17 cellular contexts compared by ENCODE assay signal in the genomic region with DNA sequence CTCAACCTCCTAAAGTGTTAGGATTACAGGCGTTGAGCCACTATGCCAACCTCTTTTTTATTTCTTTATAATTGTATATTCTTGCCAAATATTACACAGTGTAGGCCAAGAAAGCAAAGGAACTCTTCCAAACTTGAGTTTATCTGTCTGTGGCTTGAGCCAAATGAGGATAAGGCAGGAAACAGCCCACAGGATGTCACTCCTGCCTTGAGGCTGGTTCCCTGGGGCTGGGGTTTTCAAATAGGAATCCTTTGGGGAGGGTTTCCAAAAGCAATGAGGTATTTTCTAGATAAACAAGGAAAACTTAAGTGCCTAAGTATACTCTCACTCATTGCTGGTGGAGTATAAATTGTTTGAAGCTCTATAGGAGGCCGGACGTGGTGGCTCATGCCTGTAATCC.
"Had no signal": no experiment of that assay in that cellular context is flagged by ENCODE, and none has a peak within 500 bp of the region (broad histone marks: within the 10 kb centered on the region; RNA-seq: fewer than 3 reads in every experiment).

No MANE protein-coding gene starts in this region.

- H3K36me3 ChIP-seq: colonic mucosa, esophagus squamous epithelium, lower lobe of right lung, prostate gland, sigmoid colon, suprapubic skin, upper lobe of right lung had no signal

- H3K27me3 ChIP-seq: colonic mucosa, esophagus squamous epithelium, sigmoid colon, suprapubic skin, upper lobe of right lung had no signal

- ATAC-seq: lower lobe of right lung, upper lobe of right lung had no signal

- H3K4me1 ChIP-seq: colonic mucosa, lower lobe of right lung, prostate gland, suprapubic skin, upper lobe of right lung had no signal

- H3K9me3 ChIP-seq: colonic mucosa, esophagus squamous epithelium, lower lobe of right lung, prostate gland, sigmoid colon, suprapubic skin, upper lobe of right lung had no signal

- H3K4me3 ChIP-seq: colonic mucosa, esophagus squamous epithelium, lower lobe of right lung, prostate gland, sigmoid colon, suprapubic skin, upper lobe of right lung had no signal

- DNase-seq: activated CD4-positive, alpha-beta T cell treated with anti-CD3 and anti-CD28 coated beads, Interleukin-2, amount 50 U/mL, for 4 hours; activated CD4-positive, CD25-positive, alpha-beta regulatory T cell treated with anti-CD3 and anti-CD28 coated beads, Interleukin-2, amount 50 U/mL, for 72 hours; activated effector memory CD4-positive, alpha-beta T cell treated with Interleukin-2 at 50 U/mL for 16 hours; activated T-cell treated with anti-CD3 and anti-CD28 coated beads, Interleukin-2, amount 50 U/mL, for 1 hour; colonic mucosa; esophagus squamous epithelium; hypothalamus; lower lobe of right lung; midbrain; sigmoid colon; stimulated activated CD4-positive, alpha-beta T cell treated with anti-CD3 and anti-CD28 coated beads, Interleukin-12 subunit alpha, Interleukin-12 subunit beta, amount 100 ng/mL, for 4 hours; stimulated activated CD4-positive, alpha-beta T cell treated with anti-CD3 and anti-CD28 coated beads, Interleukin-2, amount 100 ng/mL, for 48 hours; stimulated activated naive CD4-positive, alpha-beta T cell treated with Interleukin-2 at 50 U/mL for 16 hours; SW 1271; upper lobe of right lung had no signal

- H3K27ac ChIP-seq: colonic mucosa, esophagus squamous epithelium, lower lobe of right lung, prostate gland, suprapubic skin, upper lobe of right lung had no signal
